22 cellular contexts compared by ENCODE assay signal in genomic region chr11:24709928-24710565, GRCh38.
"Had no signal": no experiment of that assay in that cellular context is flagged by ENCODE, and none has a peak within 500 bp of the region (broad histone marks: within the 10 kb centered on the region; RNA-seq: fewer than 3 reads in every experiment).

No MANE protein-coding gene starts in this region.

- ATAC-seq: activated CD4-positive, CD25-positive, alpha-beta regulatory T cell treated with anti-CD3 and anti-CD28 coated beads, Interleukin-2, amount 50 U/mL, for 24 hours; activated CD8-positive, alpha-beta T cell treated with anti-CD3 and anti-CD28 coated beads, Interleukin-2, amount 10 ng/mL, durations not matched to agents 7 days and 5 days had no signal

- DNase-seq: activated CD4-positive, alpha-beta T cell treated with anti-CD3 and anti-CD28 coated beads for 4 hours; activated CD8-positive, alpha-beta memory T cell treated with anti-CD3 and anti-CD28 coated beads, Interleukin-2, amount 50 U/mL, for 48 hours; activated CD8-positive, alpha-beta T cell treated with anti-CD3 and anti-CD28 coated beads, Interleukin-2, amount 10 ng/mL, durations not matched to agents 7 days and 5 days; activated effector memory CD4-positive, alpha-beta T cell treated with Interleukin-2 at 50 U/mL for 16 hours; activated naive CD4-positive, alpha-beta T cell; activated T-cell treated with anti-CD3 and anti-CD28 coated beads, Interleukin-2, amount 50 U/mL, for 1 hour; amygdala; IMR-90; KBM-7; MV-4-11; NCI-H1092 treated with DMSO at 0.1 percent for 48 hours; NCI-H146; NCI-H187 treated with DMSO at 0.1 percent for 48 hours; NCI-H2171; NCI-H2227 treated with DMSO at 0.1 percent for 48 hours; NCI-H446 treated with DMSO at 0.1 percent for 48 hours; NCI-H524 treated with DMSO at 0.1 percent for 48 hours; NCI-H774; PC-9; SHP77 treated with DMSO at 0.1 percent for 48 hours; T-helper 1 cell had no signal
